In the genomic region with DNA sequence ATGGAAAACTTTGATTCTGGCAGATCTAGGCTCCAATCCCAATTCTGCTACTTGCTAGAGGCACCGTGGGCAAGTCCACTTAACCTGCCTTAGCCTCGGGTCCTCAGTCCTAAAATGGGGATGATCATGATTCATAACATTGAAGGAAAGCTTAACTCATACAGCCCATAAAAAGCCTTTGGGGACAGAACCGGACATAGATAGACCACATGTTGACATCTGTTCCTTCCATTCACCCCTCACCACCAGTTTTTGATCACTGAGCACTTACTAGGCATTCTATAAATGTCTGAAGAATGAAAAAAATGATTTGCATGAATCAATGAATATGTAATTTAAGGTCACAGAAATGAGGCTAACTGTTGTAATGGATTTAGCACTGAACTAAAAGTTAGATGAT, we compare ENCODE assay signal across 29 cellular contexts.
"Had no signal": no experiment of that assay in that cellular context is flagged by ENCODE, and none has a peak within 500 bp of the region (broad histone marks: within the 10 kb centered on the region; RNA-seq: fewer than 3 reads in every experiment).

No MANE protein-coding gene starts in this region.

- H3K4me1 ChIP-seq: right atrium auricular region had no signal

- H3K4me1 Mint-ChIP-seq: activated CD4-positive, alpha-beta T cell treated with anti-CD3 and anti-CD28 coated beads, Interleukin-2, amount 10 ng/mL, durations not matched to agents 24 days and 14 days; activated naive CD4-positive, alpha-beta T cell treated with anti-CD3 and anti-CD28 coated beads, Interleukin-2, amount 50 U/mL, for 24 hours; activated naive CD8-positive, alpha-beta T cell treated with anti-CD3 and anti-CD28 coated beads, Interleukin-2, amount 50 U/mL, for 24 hours; immature natural killer cell; naive thymus-derived CD8-positive, alpha-beta T cell; stimulated activated naive B cell treated with anti-CD40 and anti-IgM and Interleukin-4, amounts not matched to agents 10 μg/mL and 1 μg/mL and 100 μg/mL, for 72 hours had no signal

- H3K27ac Mint-ChIP-seq: activated CD4-positive, alpha-beta memory T cell treated with anti-CD3 and anti-CD28 coated beads for 36 hours; activated CD4-positive, alpha-beta T cell treated with anti-CD3 and anti-CD28 coated beads, Interleukin-2, amount 10 ng/mL, durations not matched to agents 24 days and 14 days; activated naive CD4-positive, alpha-beta T cell treated with anti-CD3 and anti-CD28 coated beads, Interleukin-2, amount 50 U/mL, for 24 hours; activated naive CD8-positive, alpha-beta T cell treated with anti-CD3 and anti-CD28 coated beads, Interleukin-2, amount 50 U/mL, for 24 hours; dendritic cell treated with granulocyte-macrophage colony-stimulating factor and Interleukin-4, amounts not matched to agents 40 ng/mL and 50 ng/mL, for 4 days; endodermal cell; immature natural killer cell; stimulated activated naive B cell treated with anti-CD40 and anti-IgM and Interleukin-4, amounts not matched to agents 10 μg/mL and 1 μg/mL and 100 μg/mL, for 72 hours; T-helper 2 cell treated with Interferon-gamma antibody and Interleukin-4, amounts not matched to agents 5 μg/mL and 100 μg/mL, for 36 hours had no signal

- H3K27me3 Mint-ChIP-seq: activated CD4-positive, alpha-beta memory T cell treated with anti-CD3 and anti-CD28 coated beads for 36 hours; activated naive CD4-positive, alpha-beta T cell treated with anti-CD3 and anti-CD28 coated beads, Interleukin-2, amount 50 U/mL, for 24 hours; dendritic cell treated with granulocyte-macrophage colony-stimulating factor and Interleukin-4, amounts not matched to agents 40 ng/mL and 50 ng/mL, for 4 days had no signal

- H3K36me3 ChIP-seq: right atrium auricular region had no signal

- H3K27me3 ChIP-seq: right atrium auricular region, testis had no signal

- H3K27ac ChIP-seq: right atrium auricular region, testis had no signal

- H3K4me3 ChIP-seq: right atrium auricular region, testis had no signal

- H3K9me3 ChIP-seq: testis had no signal

- H3K4me3 Mint-ChIP-seq: activated CD4-positive, alpha-beta memory T cell treated with anti-CD3 and anti-CD28 coated beads for 36 hours; activated CD4-positive, alpha-beta T cell treated with anti-CD3 and anti-CD28 coated beads, Interleukin-2, amount 10 ng/mL, durations not matched to agents 24 days and 14 days; activated naive CD4-positive, alpha-beta T cell treated with anti-CD3 and anti-CD28 coated beads, Interleukin-2, amount 50 U/mL, for 24 hours; activated naive CD8-positive, alpha-beta T cell treated with anti-CD3 and anti-CD28 coated beads, Interleukin-2, amount 50 U/mL, for 24 hours; dendritic cell treated with granulocyte-macrophage colony-stimulating factor and Interleukin-4, amounts not matched to agents 40 ng/mL and 50 ng/mL, for 4 days; endodermal cell; immature natural killer cell; naive thymus-derived CD8-positive, alpha-beta T cell; neural crest cell; stimulated activated naive B cell treated with anti-CD40 and anti-IgM and Interleukin-4, amounts not matched to agents 10 μg/mL and 1 μg/mL and 100 μg/mL, for 72 hours; T-helper 2 cell treated with Interferon-gamma antibody and Interleukin-4, amounts not matched to agents 5 μg/mL and 100 μg/mL, for 36 hours had no signal

- H3K36me3 Mint-ChIP-seq: activated CD4-positive, alpha-beta memory T cell treated with anti-CD3 and anti-CD28 coated beads for 36 hours had no signal

- DNase-seq: activated CD4-positive, alpha-beta memory T cell treated with anti-CD3 and anti-CD28 coated beads for 36 hours; activated CD4-positive, alpha-beta T cell treated with anti-CD3 and anti-CD28 coated beads, Interleukin-2, amount 10 ng/mL, durations not matched to agents 24 days and 14 days; activated CD4-positive, CD25-positive, alpha-beta regulatory T cell treated with anti-CD3 and anti-CD28 coated beads, Interleukin-2, amount 50 U/mL, for 72 hours; activated CD8-positive, alpha-beta memory T cell treated with anti-CD3 and anti-CD28 coated beads, Interleukin-2, amount 50 U/mL, for 4 hours; activated gamma-delta T cell; activated naive CD8-positive, alpha-beta T cell treated with anti-CD3 and anti-CD28 coated beads, Interleukin-2, amount 50 U/mL, for 24 hours; activated T-cell treated with anti-CD3 and anti-CD28 coated beads, Interleukin-2, amount 50 U/mL, for 1 hour; amygdala; central memory CD4-positive, alpha-beta T cell; head of caudate nucleus; hypothalamus; immature natural killer cell; kidney; left colon; midbrain; naive thymus-derived CD8-positive, alpha-beta T cell; nucleus accumbens; stimulated activated CD4-positive, alpha-beta T cell treated with anti-CD3 and anti-CD28 coated beads, Interleukin-15, amount 100 ng/mL, for 24 hours; stimulated activated CD4-positive, alpha-beta T cell treated with anti-CD3 and anti-CD28 coated beads, Interleukin-2, amount 100 ng/mL, for 24 hours; stimulated activated naive B cell treated with anti-CD40 and anti-IgM and Interleukin-4, amounts not matched to agents 10 μg/mL and 1 μg/mL and 100 μg/mL, for 72 hours; T-helper 1 cell; testis; trophoblast cell had no signal
